In the genomic region with DNA sequence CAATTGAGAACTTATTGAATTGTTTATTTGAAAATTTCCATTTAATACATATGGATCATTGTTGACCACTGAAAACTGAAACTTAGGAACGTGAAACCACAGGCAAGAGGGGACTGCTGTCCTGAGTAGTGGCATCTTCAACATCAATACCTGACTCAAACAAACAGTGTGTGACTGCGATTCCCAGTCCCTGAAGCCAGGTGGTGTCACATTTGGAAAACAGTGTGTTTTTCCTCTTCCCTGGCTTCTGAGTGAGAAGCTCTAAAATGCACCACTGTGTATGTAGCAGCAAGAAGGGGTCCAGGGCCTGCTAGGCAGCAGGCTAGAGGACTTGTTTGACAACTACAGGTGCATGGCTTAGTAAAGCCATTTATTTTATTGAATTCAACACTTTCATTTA, we compare ENCODE assay signal across 30 cellular contexts. TPM values are rescaled to one million over a fixed set of nuclear protein-coding genes. Genes with fewer than 3 reads are reported as not detected.
DNase-seq lines count a peak whose midpoint lies in the region; ATAC-seq and TF ChIP-seq lines count a peak whose summit lies in the region.
"Had no signal": no experiment of that assay in that cellular context is flagged by ENCODE, and none has a peak within 500 bp of the region (broad histone marks: within the 10 kb centered on the region; RNA-seq: fewer than 3 reads in every experiment).

No MANE protein-coding gene starts in this region.

- CTCF ChIA-PET in HEK293T (lab: Yijun Ruan, JAX) = interaction anchor here (0.6 to 1.5 kb wide), 2 partner anchors 23 to 256 kb away, joined by 3 to 4 read pairs; no protein-coding TSS in a partner anchor

- no peaks in the 10 kb centered on the region for H3K79me2 ChIP-seq in GM23338 (replicated peaks; ENCODE audit: insufficient read depth)
- no peaks in the 10 kb centered on the region for H3K79me2 ChIP-seq in neural cell (replicated peaks; ENCODE audit: insufficient read depth, low read length)

- H3F3A ChIP-seq in GM23338 (replicated peaks; ENCODE audit: low read depth) (no peaks in the 10 kb centered on the region), neural cell (ENCODE audit: insufficient read depth, low read length, poor library complexity, severe bottlenecking) (no peaks in the 10 kb centered on the region)

- H3K4me3 Mint-ChIP-seq in GM23338 = no peak overlapping the region
- H3K4me3 Mint-ChIP-seq: activated CD4-positive, alpha-beta memory T cell treated with anti-CD3 and anti-CD28 coated beads, Interleukin-2, amount 10 ng/mL, durations not matched to agents 7 days and 5 days had no signal

- no peaks in the 10 kb centered on the region for H3K9me3 Mint-ChIP-seq in GM23338
- H3K9me3 Mint-ChIP-seq: activated CD4-positive, alpha-beta memory T cell treated with anti-CD3 and anti-CD28 coated beads, Interleukin-2, amount 10 ng/mL, durations not matched to agents 7 days and 5 days had no signal

- H3K4me2 ChIP-seq in GM23338 = no peak overlapping the region
- no peak overlapping the region for H3K4me2 ChIP-seq in neural cell (ENCODE audit: low read length)

- H3K27ac Mint-ChIP-seq in GM23338 = no peak overlapping the region
- H3K27ac Mint-ChIP-seq: activated CD4-positive, alpha-beta memory T cell treated with anti-CD3 and anti-CD28 coated beads, Interleukin-2, amount 10 ng/mL, durations not matched to agents 7 days and 5 days had no signal

- TF ChIP-seq EP300 in neural cell (conservative IDR thresholded peaks at IDR 0.05; ENCODE audit: poor library complexity, severe bottlenecking) = no peak

- peak; percentile 35 to 51; a peak in 3 of 4 replicates for TF ChIP-seq CTCF in GM23338 (conservative IDR thresholded peaks at IDR 0.05; ENCODE audit: low read depth in 2 of 2)
- peak; percentile 6 for TF ChIP-seq CTCF in choroid plexus epithelial cell (conservative IDR thresholded peaks at IDR 0.05; ENCODE audit: low read depth, low read length)
- TF ChIP-seq CTCF in neural cell (IDR thresholded peaks at IDR 0.05; ENCODE audit: poor library complexity, severe bottlenecking) = no peak

- H3K9me2 ChIP-seq in GM23338 (ENCODE audit: insufficient read depth) (no peaks in the 10 kb centered on the region), neural cell (ENCODE audit: insufficient read depth, low read length) (no peaks in the 10 kb centered on the region)

- H3K36me3 ChIP-seq in GM23338 (ENCODE audit: insufficient read depth) (no peaks in the 10 kb centered on the region), neural cell (ENCODE audit: insufficient read depth, low read length) (no peaks in the 10 kb centered on the region)
- H3K36me3 ChIP-seq: adrenal gland, lower lobe of right lung, Peyer's patch had no signal

- POLR2A ChIA-PET in HEK293T (lab: Yijun Ruan, JAX) = no interaction called here

- no peaks in the 10 kb centered on the region for H3K27me3 ChIP-seq in GM23338 (ENCODE audit: insufficient read depth)
- no peaks in the 10 kb centered on the region for H3K27me3 ChIP-seq in neural cell (ENCODE audit: insufficient read depth, low read depth, low read length)
- H3K27me3 ChIP-seq: adrenal gland, Peyer's patch had no signal

- H3K27me3 Mint-ChIP-seq in GM23338 (ENCODE audit: insufficient read depth, low read depth, poor library complexity) = peaks cover 5% of the 10 kb centered on the region

- no peak overlapping the region for H3K27ac ChIP-seq in GM23338 (ENCODE audit: low read depth)
- no peak overlapping the region for H3K27ac ChIP-seq in neural cell (ENCODE audit: low read length)
- H3K27ac ChIP-seq: adrenal gland, epithelial cell of prostate, lower lobe of right lung, Peyer's patch had no signal

- no peak overlapping the region for H3K9ac ChIP-seq in neural cell (ENCODE audit: low read length)

- H4K20me1 ChIP-seq in GM23338 (replicated peaks; ENCODE audit: insufficient read depth) (no peaks in the 10 kb centered on the region), neural cell (ENCODE audit: insufficient read depth) (no peaks in the 10 kb centered on the region)

- no peak for TF ChIP-seq RAD21 in neural cell (conservative IDR thresholded peaks at IDR 0.05)

- peaks cover 12% of the 10 kb centered on the region for H3K4me1 Mint-ChIP-seq in GM23338

- no peaks in the 10 kb centered on the region for H3K36me3 Mint-ChIP-seq in GM23338 (ENCODE audit: low read depth)

- H3K4me3 ChIP-seq in GM23338 (no peak overlapping the region), choroid plexus epithelial cell (ENCODE audit: low read depth, low read length) (no peak overlapping the region), neural cell (ENCODE audit: low read length) (no peak overlapping the region)
- H3K4me3 ChIP-seq: adrenal gland, lower lobe of right lung, Peyer's patch had no signal

- DNase-seq in NCI-H146 (lab: John Stamatoyannopoulos, UW) = peak; percentile 2
- no peak for DNase-seq in NCI-H146 treated with DMSO at 0.1 percent for 48 hours (lab: John Stamatoyannopoulos, UW; ENCODE audit: unreplicated experiment)
- DNase-seq in GM23338 (ENCODE audit: low spot score) = peak; percentile 44
- DNase-seq in choroid plexus epithelial cell (ENCODE audit: low read depth) = no peak
- DNase-seq in OCI-M2 (lab: John Stamatoyannopoulos, UW; ENCODE audit: unreplicated experiment) = no peak
- DNase-seq in HEK293T (ENCODE audit: extremely low spot score) = no peak
- DNase-seq: activated CD4-positive, alpha-beta memory T cell treated with anti-CD3 and anti-CD28 coated beads, Interleukin-2, amount 10 ng/mL, durations not matched to agents 7 days and 5 days; activated CD4-positive, CD25-positive, alpha-beta regulatory T cell; activated gamma-delta T cell treated with Interleukin-2 at 50 U/mL for 16 hours; activated T-cell treated with anti-CD3 and anti-CD28 coated beads for 4 hours; adrenal gland; dermis blood vessel endothelial cell; foreskin fibroblast; GF-D8; GOT3; KG1; lower lobe of right lung; NCI-H1092; NCI-H2081 treated with DMSO at 0.1 percent for 48 hours; NCI-H524 treated with DMSO at 0.1 percent for 48 hours; nucleus accumbens; Peyer's patch; stimulated activated CD4-positive, alpha-beta T cell treated with anti-CD3 and anti-CD28 coated beads, Interleukin-12 subunit alpha, Interleukin-12 subunit beta, amount 100 ng/mL, for 4 hours had no signal

- H2AFZ ChIP-seq in GM23338 = no peak overlapping the region
- no peak overlapping the region for H2AFZ ChIP-seq in neural cell (ENCODE audit: low read depth, low read length)

- H3K4me1 ChIP-seq in GM23338 (ENCODE audit: insufficient read depth) = peaks cover 13% of the 10 kb centered on the region
- H3K4me1 ChIP-seq: adrenal gland, Peyer's patch had no signal

- no peaks in the 10 kb centered on the region for H3K9me3 ChIP-seq in neural cell (ENCODE audit: low read length)
- H3K9me3 ChIP-seq: adrenal gland, lower lobe of right lung, Peyer's patch had no signal

- ATAC-seq in GM23338 (no peak), GM19467 (IDR thresholded peaks at IDR 0.05; ENCODE audit: unreplicated experiment) (no peak)
- ATAC-seq: lower lobe of right lung had no signal

TF ChIP-seq in GM23338, 12 proteins besides CTCF, POLR2A, EP300 and RAD21:
- no peak for TF ChIP-seq EZH2 (IDR thresholded peaks at IDR 0.05; ENCODE audit: low read depth, unreplicated experiment)

TF ChIP-seq in neural cell, 6 proteins besides CTCF, POLR2A, EP300 and RAD21:
- TF ChIP-seq EZH2 (IDR thresholded peaks at IDR 0.05; ENCODE audit: borderline replicate concordance, insufficient read depth, low read length, poor library complexity, severe bottlenecking) (no peak), SMC3 (conservative IDR thresholded peaks at IDR 0.05; ENCODE audit: poor library complexity) (peak; percentile 50)

TF ChIP-seq in HEK293T, 16 proteins besides CTCF, POLR2A, EP300 and RAD21:
- TF ChIP-seq ARNT (IDR thresholded peaks at IDR 0.05) (no peak), HDGF (IDR thresholded peaks at IDR 0.05; ENCODE audit: borderline replicate concordance) (no peak), SP1 (IDR thresholded peaks at IDR 0.05) (no peak), CTBP1 (IDR thresholded peaks at IDR 0.05; ENCODE audit: borderline replicate concordance) (no peak), FOXM1 (IDR thresholded peaks at IDR 0.05; ENCODE audit: borderline replicate concordance) (no peak), LEF1 (IDR thresholded peaks at IDR 0.05; ENCODE audit: borderline replicate concordance) (no peak), FOXA1 (IDR thresholded peaks at IDR 0.05) (no peak), SUZ12 (IDR thresholded peaks at IDR 0.05) (no peak), ELF4 (IDR thresholded peaks at IDR 0.05) (no peak), FOXK2 (IDR thresholded peaks at IDR 0.05) (no peak), BHLHE40 (IDR thresholded peaks at IDR 0.05; ENCODE audit: borderline replicate concordance) (no peak), NFRKB (IDR thresholded peaks at IDR 0.05) (no peak), TARDBP (IDR thresholded peaks at IDR 0.05) (no peak), ZNF384 (IDR thresholded peaks at IDR 0.05) (no peak), L3MBTL2 (conservative IDR thresholded peaks at IDR 0.05) (no peak)
- TF ChIP-seq, protein P1, sequence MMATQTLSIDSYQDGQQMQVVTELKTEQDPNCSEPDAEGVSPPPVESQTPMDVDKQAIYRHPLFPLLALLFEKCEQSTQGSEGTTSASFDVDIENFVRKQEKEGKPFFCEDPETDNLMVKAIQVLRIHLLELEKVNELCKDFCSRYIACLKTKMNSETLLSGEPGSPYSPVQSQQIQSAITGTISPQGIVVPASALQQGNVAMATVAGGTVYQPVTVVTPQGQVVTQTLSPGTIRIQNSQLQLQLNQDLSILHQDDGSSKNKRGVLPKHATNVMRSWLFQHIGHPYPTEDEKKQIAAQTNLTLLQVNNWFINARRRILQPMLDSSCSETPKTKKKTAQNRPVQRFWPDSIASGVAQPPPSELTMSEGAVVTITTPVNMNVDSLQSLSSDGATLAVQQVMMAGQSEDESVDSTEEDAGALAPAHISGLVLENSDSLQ (IDR thresholded peaks at IDR 0.05) = no peak

RNA-seq across cellular contexts. Expression of a gene that starts 10.8 kb away (rescaled TPM):
- total RNA-seq in GM23338 (2014; rRNA removed; shearing (Covaris generic)) = not detected in 2 replicates
- not detected in 2 replicates for polyA plus RNA-seq in GM23338 (2016; fragmentation: Nextera tagmentation; extraction: Ambion mirVana)
- not detected in 2 replicates for polyA plus RNA-seq in neural cell
- not detected in 2 replicates for polyA minus RNA-seq in neural cell
- total RNA-seq: A172; activated CD4-positive, alpha-beta memory T cell treated with anti-CD3 and anti-CD28 coated beads, Interleukin-2, amount 10 ng/mL, durations not matched to agents 7 days and 5 days; dermis blood vessel endothelial cell; SK-MEL-5; T-helper 2 cell treated with Interferon-gamma antibody and Interleukin-4, amounts not matched to agents 100 ng/mL and 5 ng/mL, for 36 hours had no signal
- polyA plus RNA-seq: BJ had no signal

RNA-seq across cellular contexts. Expression of a gene that starts 42.1 kb away (rescaled TPM):
- total RNA-seq in GM23338 (2014; rRNA removed; shearing (Covaris generic)) = 29.4 and 30.0 TPM in 2 replicates
- polyA plus RNA-seq in GM23338 (2016; fragmentation: Nextera tagmentation; extraction: Ambion mirVana) (12.0 and 13.5 TPM in 2 replicates), neural cell (309 and 385 TPM in 2 replicates)
- polyA minus RNA-seq in neural cell = 800 and 993 TPM in 2 replicates

Comparison
In these comparisons a context has a peak if more than half of its experiments do, and no peak if none do; other contexts are left out.
1. DNase-seq: peak in NCI-H146 (single experiment) and GM23338 (single experiment); none in NCI-H146 treated with DMSO at 0.1 percent for 48 hours (single experiment), choroid plexus epithelial cell (single experiment), OCI-M2 (single experiment) and HEK293T (single experiment).
2. RNA of a gene that starts 42.1 kb away (polyA plus RNA-seq): 309 to 385 TPM in neural cell; 12.0 to 13.5 TPM in GM23338; every median in the first group is over 10 times any median in the second.